In genomic region chr4:151766691-151767090, GRCh38 we compare ENCODE assay signal across 16 cellular contexts. TPM values are rescaled to one million over a fixed set of nuclear protein-coding genes. Genes with fewer than 3 reads are reported as not detected.
DNase-seq lines count a peak whose midpoint lies in the region; ATAC-seq and TF ChIP-seq lines count a peak whose summit lies in the region.
"Had no signal": no experiment of that assay in that cellular context is flagged by ENCODE, and none has a peak within 500 bp of the region (broad histone marks: within the 10 kb centered on the region; RNA-seq: fewer than 3 reads in every experiment).

No MANE protein-coding gene starts in this region.

- H3K27ac Mint-ChIP-seq in type B pancreatic cell, result no peak overlapping the region

- H3K4me1 Mint-ChIP-seq in type B pancreatic cell (ENCODE audit: unreplicated experiment), result no peaks in the 10 kb centered on the region

- H3K4me3 Mint-ChIP-seq in type B pancreatic cell, result no peak overlapping the region

- no peaks in the 10 kb centered on the region for H3K36me3 Mint-ChIP-seq in type B pancreatic cell

- H3K27me3 Mint-ChIP-seq in type B pancreatic cell, result peaks cover 27% of the 10 kb centered on the region

- TF ChIP-seq CTCF in LNCaP clone FGC (IDR thresholded peaks at IDR 0.05; ENCODE audit: control insufficient read depth, extremely low read depth, insufficient read depth), result peak; percentile 48
- TF ChIP-seq CTCF in choroid plexus epithelial cell (conservative IDR thresholded peaks at IDR 0.05; ENCODE audit: low read depth, low read length), result peak; percentile 19
- TF ChIP-seq CTCF in type B pancreatic cell (conservative IDR thresholded peaks at IDR 0.05), result peak; percentile 20

- DNase-seq in stimulated activated CD4-positive, alpha-beta T cell treated with anti-CD3 and anti-CD28 coated beads, Interleukin-1b, Interleukin-23, amount 100 ng/mL, for 48 hours, result peak; percentile 8
- DNase-seq in stimulated activated CD4-positive, alpha-beta T cell treated with anti-CD3 and anti-CD28 coated beads, Interleukin-15, amount 100 ng/mL, for 24 hours, result no peak
- DNase-seq in LNCaP clone FGC (ENCODE audit: low read depth), result no peak
- no peak for DNase-seq in choroid plexus epithelial cell (ENCODE audit: low read depth)
- DNase-seq in type B pancreatic cell (ENCODE audit: extremely low spot score, unreplicated experiment), result no peak
- DNase-seq in SKM-1 (lab: John Stamatoyannopoulos, UW; ENCODE audit: unreplicated experiment), result no peak
- no peak for DNase-seq in NCI-H2227 treated with DMSO at 0.1 percent for 48 hours (lab: John Stamatoyannopoulos, UW)
- DNase-seq: activated CD4-positive, CD25-positive, alpha-beta regulatory T cell; DMS 273 treated with DMSO at 0.1 percent for 48 hours; head of caudate nucleus; NCI-H1048; NCI-H226; pancreas; PC-9 had no signal

- no peak overlapping the region for H3K4me3 ChIP-seq in LNCaP clone FGC (ENCODE audit: low read depth, low read length)
- H3K4me3 ChIP-seq in choroid plexus epithelial cell (ENCODE audit: low read depth, low read length), result no peak overlapping the region
- H3K4me3 ChIP-seq: pancreas, PC-9, suprapubic skin had no signal

- no peak for ATAC-seq in SK-N-SH treated with all-trans-retinoic acid at 6 μM for 48 hours
- ATAC-seq: pancreas had no signal

- no peaks in the 10 kb centered on the region for H3K9me3 Mint-ChIP-seq in type B pancreatic cell

TF ChIP-seq in SK-N-SH treated with all-trans-retinoic acid at 6 μM for 48 hours, 23 proteins besides CTCF, POLR2A, EP300 and RAD21:
- TF ChIP-seq RARB (CRISPR knock-in tag; IDR thresholded peaks at IDR 0.05), result no peak
- TF ChIP-seq CSRNP3 (CRISPR knock-in tag; IDR thresholded peaks at IDR 0.05), result no peak
- no peak for TF ChIP-seq OSR1 (CRISPR knock-in tag; IDR thresholded peaks at IDR 0.05)
- TF ChIP-seq PPARA (CRISPR knock-in tag; IDR thresholded peaks at IDR 0.05; ENCODE audit: borderline replicate concordance), result no peak
- TF ChIP-seq ZFP3 (CRISPR knock-in tag; IDR thresholded peaks at IDR 0.05), result no peak
- TF ChIP-seq ZNF70 (CRISPR knock-in tag; IDR thresholded peaks at IDR 0.05), result no peak
- TF ChIP-seq TOX (CRISPR knock-in tag; IDR thresholded peaks at IDR 0.05; ENCODE audit: borderline replicate concordance), result no peak
- TF ChIP-seq CSDC2 (CRISPR knock-in tag; IDR thresholded peaks at IDR 0.05), result no peak
- TF ChIP-seq SNAI2 (CRISPR knock-in tag; IDR thresholded peaks at IDR 0.05), result no peak
- no peak for TF ChIP-seq ZFP30 (CRISPR knock-in tag; IDR thresholded peaks at IDR 0.05)
- no peak for TF ChIP-seq ESRRG (CRISPR knock-in tag; IDR thresholded peaks at IDR 0.05)
- no peak for TF ChIP-seq ZNF8 (CRISPR knock-in tag; IDR thresholded peaks at IDR 0.05)
- TF ChIP-seq CREB5 (CRISPR knock-in tag; IDR thresholded peaks at IDR 0.05; ENCODE audit: low read depth), result no peak

RNA-seq across cellular contexts. Expression of gene GATB, which starts 5.9 kb away (rescaled TPM):
- total RNA-seq in type B pancreatic cell (ENCODE audit: low replicate concordance), result 17.3 and 22.9 TPM in 2 replicates
